9 cellular contexts compared by ENCODE assay signal in genomic region chr11:112961146-112961668, GRCh38. TPM values are rescaled to one million over a fixed set of nuclear protein-coding genes. Genes with fewer than 3 reads are reported as not detected.
DNase-seq lines count a peak whose midpoint lies in the region; ATAC-seq and TF ChIP-seq lines count a peak whose summit lies in the region.
"Had no signal": no experiment of that assay in that cellular context is flagged by ENCODE, and none has a peak within 500 bp of the region (broad histone marks: within the 10 kb centered on the region; RNA-seq: fewer than 3 reads in every experiment).

NCAM1 (plus strand) TSS chr11:112961420.

- TF ChIP-seq CTCF in foreskin fibroblast (IDR thresholded peaks at IDR 0.05; ENCODE audit: low read depth, low read length) (no peak), transverse colon (IDR thresholded peaks at IDR 0.05) (no peak)

- H3K4me3 Mint-ChIP-seq in activated naive CD4-positive, alpha-beta T cell treated with anti-CD3 and anti-CD28 coated beads, Interleukin-2, amount 10 ng/mL, durations not matched to agents 7 days and 5 days, result peak within 1 kb of the TSS; percentile 74
- peak within 1 kb of the TSS; percentile 69 for H3K4me3 Mint-ChIP-seq in activated CD8-positive, alpha-beta memory T cell treated with anti-CD3 and anti-CD28 coated beads, Interleukin-2, amount 10 ng/mL, durations not matched to agents 7 days and 5 days

- no peaks in the 10 kb centered on the region for H3K9me3 Mint-ChIP-seq in activated naive CD4-positive, alpha-beta T cell treated with anti-CD3 and anti-CD28 coated beads, Interleukin-2, amount 10 ng/mL, durations not matched to agents 7 days and 5 days
- H3K9me3 Mint-ChIP-seq in activated CD8-positive, alpha-beta memory T cell treated with anti-CD3 and anti-CD28 coated beads, Interleukin-2, amount 10 ng/mL, durations not matched to agents 7 days and 5 days (ENCODE audit: low read depth), result no peaks in the 10 kb centered on the region

- H3K36me3 Mint-ChIP-seq in activated naive CD4-positive, alpha-beta T cell treated with anti-CD3 and anti-CD28 coated beads, Interleukin-2, amount 10 ng/mL, durations not matched to agents 7 days and 5 days, result peaks cover 2% of the 10 kb centered on the region
- peaks cover 1% of the 10 kb centered on the region for H3K36me3 Mint-ChIP-seq in activated CD8-positive, alpha-beta memory T cell treated with anti-CD3 and anti-CD28 coated beads, Interleukin-2, amount 10 ng/mL, durations not matched to agents 7 days and 5 days

- H3K9me3 ChIP-seq in transverse colon, result no peaks in the 10 kb centered on the region

- peaks cover 0 to 10% (median 6%) of the 10 kb centered on the region in 4 donors for H3K4me1 ChIP-seq in transverse colon

- WGBS in transverse colon (ENCODE audit: low coverage in 1 of 2), 2 donors, result 2 to 3% methylated on average over 17 to 28 of the region's 28 CpGs

- no peak for TF ChIP-seq POLR2A in transverse colon (IDR thresholded peaks at IDR 0.05)

- CTCF ChIA-PET in activated naive CD4-positive, alpha-beta T cell treated with anti-CD3 and anti-CD28 coated beads, Interleukin-2, amount 10 ng/mL, durations not matched to agents 7 days and 5 days (lab: Charles Lee), result no interaction called here
- CTCF ChIA-PET in activated CD8-positive, alpha-beta memory T cell treated with anti-CD3 and anti-CD28 coated beads, Interleukin-2, amount 10 ng/mL, durations not matched to agents 7 days and 5 days (lab: Charles Lee), result interaction anchor here (1.1 kb wide), 1 partner anchor 163 kb away, joined by 3 read pairs; no protein-coding TSS in a partner anchor

- H3K4me3 ChIP-seq in foreskin fibroblast (ENCODE audit: low read depth in 1 of 2, low read length in 2 of 2), result peak within 1 kb of the TSS; percentile 57 to 59
- peak within 1 kb of the TSS; percentile 37 to 54 (median 46) for H3K4me3 ChIP-seq in transverse colon

- DNase-seq in activated naive CD4-positive, alpha-beta T cell treated with anti-CD3 and anti-CD28 coated beads, Interleukin-2, amount 10 ng/mL, durations not matched to agents 7 days and 5 days, result peak; percentile 43
- DNase-seq in activated naive CD4-positive, alpha-beta T cell (lab: John Stamatoyannopoulos, UW), result no peak
- DNase-seq in NCI-H2196 (lab: John Stamatoyannopoulos, UW; ENCODE audit: unreplicated experiment), result peak; percentile 95
- no peak for DNase-seq in activated CD8-positive, alpha-beta memory T cell treated with anti-CD3 and anti-CD28 coated beads, Interleukin-2, amount 10 ng/mL, durations not matched to agents 7 days and 5 days
- DNase-seq in foreskin fibroblast, result peak; percentile 65 to 74
- peak; percentile 99 for DNase-seq in myocyte (ENCODE audit: low read depth)
- DNase-seq in transverse colon, result peak; percentile 51

- in situ Hi-C loops in transverse colon (cut with MboI; ENCODE audit: low pct_ligation_motif_present in 1 of 4, low pct_unique_long_range_greater_than_20kb in 1 of 4, low sequenced_read_pairs in 3 of 4), result no loop called here

- intact Hi-C loops in transverse colon (cut with DNase I; ENCODE audit: low total_unique reads), result no loop called here

- no peak for TF ChIP-seq EP300 in transverse colon (IDR thresholded peaks at IDR 0.05; ENCODE audit: low read depth)

- peaks cover 15% of the 10 kb centered on the region for H3K4me1 Mint-ChIP-seq in activated naive CD4-positive, alpha-beta T cell treated with anti-CD3 and anti-CD28 coated beads, Interleukin-2, amount 10 ng/mL, durations not matched to agents 7 days and 5 days
- H3K4me1 Mint-ChIP-seq in activated CD8-positive, alpha-beta memory T cell treated with anti-CD3 and anti-CD28 coated beads, Interleukin-2, amount 10 ng/mL, durations not matched to agents 7 days and 5 days, result peaks cover 14% of the 10 kb centered on the region

- H3K27me3 ChIP-seq in transverse colon, result peaks cover 71% of the 10 kb centered on the region

- ATAC-seq in activated CD8-positive, alpha-beta memory T cell treated with anti-CD3 and anti-CD28 coated beads, Interleukin-2, amount 10 ng/mL, durations not matched to agents 7 days and 5 days, result peak; percentile 71
- no peak for ATAC-seq in HG03108 (IDR thresholded peaks at IDR 0.05; ENCODE audit: unreplicated experiment)

- peak within 1 kb of the TSS; percentile 22 to 68 (median 56) for H3K27ac ChIP-seq in transverse colon
- H3K27ac ChIP-seq: epithelial cell of prostate had no signal

- H3K27me3 Mint-ChIP-seq in activated naive CD4-positive, alpha-beta T cell treated with anti-CD3 and anti-CD28 coated beads, Interleukin-2, amount 10 ng/mL, durations not matched to agents 7 days and 5 days, result peaks cover 79% of the 10 kb centered on the region
- peaks cover 87% of the 10 kb centered on the region for H3K27me3 Mint-ChIP-seq in activated CD8-positive, alpha-beta memory T cell treated with anti-CD3 and anti-CD28 coated beads, Interleukin-2, amount 10 ng/mL, durations not matched to agents 7 days and 5 days

- no peak within 1 kb of the TSS for H3K27ac Mint-ChIP-seq in activated naive CD4-positive, alpha-beta T cell treated with anti-CD3 and anti-CD28 coated beads, Interleukin-2, amount 10 ng/mL, durations not matched to agents 7 days and 5 days
- no peak within 1 kb of the TSS for H3K27ac Mint-ChIP-seq in activated CD8-positive, alpha-beta memory T cell treated with anti-CD3 and anti-CD28 coated beads, Interleukin-2, amount 10 ng/mL, durations not matched to agents 7 days and 5 days

- no peaks in the 10 kb centered on the region for H3K36me3 ChIP-seq in transverse colon

RNA-seq across cellular contexts. Expression of gene NCAM1, which starts in this region (rescaled TPM):
- total RNA-seq in activated CD8-positive, alpha-beta memory T cell treated with anti-CD3 and anti-CD28 coated beads, Interleukin-2, amount 10 ng/mL, durations not matched to agents 7 days and 5 days, result 1 to 10 TPM; 1.8 to 4.1 TPM
- total RNA-seq in myocyte (536 and 591 TPM in 2 replicates), transverse colon (10 to 100 TPM in 3 of 4 donors, 1 to 10 TPM in 1; 7.2 to 18.6 (median 14.4) TPM)
- 461 TPM for polyA plus RNA-seq in myocyte (2012)

Comparison
In these comparisons a context has a peak if more than half of its experiments do, and no peak if none do; other contexts are left out.
1. RNA of gene NCAM1 (total RNA-seq): 536 to 591 TPM in myocyte; 7.2 to 18.6 TPM in transverse colon and 1.8 to 4.1 TPM in activated CD8-positive, alpha-beta memory T cell treated with anti-CD3 and anti-CD28 coated beads, Interleukin-2, amount 10 ng/mL, durations not matched to agents 7 days and 5 days; every median in the first group is over 10 times any median in the second.
2. DNase-seq: peak in activated naive CD4-positive, alpha-beta T cell treated with anti-CD3 and anti-CD28 coated beads, Interleukin-2, amount 10 ng/mL, durations not matched to agents 7 days and 5 days (single experiment), NCI-H2196 (single experiment), foreskin fibroblast (2 of 2), myocyte (single experiment) and transverse colon (single experiment); none in activated naive CD4-positive, alpha-beta T cell (0 of 4) and activated CD8-positive, alpha-beta memory T cell treated with anti-CD3 and anti-CD28 coated beads, Interleukin-2, amount 10 ng/mL, durations not matched to agents 7 days and 5 days (single experiment).